19 cellular contexts compared by ENCODE assay signal in genomic region chr4:76270776-76271175, GRCh38. TPM values are rescaled to one million over a fixed set of nuclear protein-coding genes. Genes with fewer than 3 reads are reported as not detected.
DNase-seq lines count a peak whose midpoint lies in the region; ATAC-seq, FAIRE-seq and TF ChIP-seq lines count a peak whose summit lies in the region.
"Had no signal": no experiment of that assay in that cellular context is flagged by ENCODE, and none has a peak within 500 bp of the region (broad histone marks: within the 10 kb centered on the region; RNA-seq: fewer than 3 reads in every experiment).

No MANE protein-coding gene starts in this region.

- H3K4me1 ChIP-seq in prostate gland (replicated peaks) (no peaks in the 10 kb centered on the region), psoas muscle (no peaks in the 10 kb centered on the region), SJCRH30 (peaks cover 7% of the 10 kb centered on the region)

- H3K9me3 ChIP-seq in prostate gland (no peaks in the 10 kb centered on the region), psoas muscle (no peaks in the 10 kb centered on the region), SJCRH30 (replicated peaks) (0 out of 2 replicates have a peak, but pooled peaks cover 3% of the 10 kb centered on the region)

- no peak for TF ChIP-seq POLR2A in prostate gland (IDR thresholded peaks at IDR 0.05)

- WGBS in prostate gland: 32% methylated on average over 3 of the region's 3 CpGs
- 76 to 77% (median 76%) methylated on average over 3 of the region's 3 CpGs for WGBS in psoas muscle, 3 donors

- intact Hi-C loops in prostate gland (cut with DNase I) (no loop called here), psoas muscle (cut with DNase I) (no loop called here)

- no peaks in the 10 kb centered on the region for H3K36me3 ChIP-seq in bronchial epithelial cell (ENCODE audit: control insufficient read depth, insufficient read depth, low read length)
- H3K36me3 ChIP-seq in prostate gland: no peaks in the 10 kb centered on the region
- H3K36me3 ChIP-seq in psoas muscle (ENCODE audit: insufficient read depth in 1 of 2, low read depth in 1 of 2): peaks cover 0 to 15% of the 10 kb centered on the region in 2 donors
- H3K36me3 ChIP-seq in SJCRH30: no peaks in the 10 kb centered on the region

- FAIRE-seq in bronchial epithelial cell (lab: Jason Lieb, UNC): no peak
- FAIRE-seq: GM12892 had no signal

- H3K27ac ChIP-seq in prostate gland (peak overlapping the region in 1 of 2 donors; percentile 42), psoas muscle (no peak overlapping the region), SJCRH30 (no peak overlapping the region)
- H3K27ac ChIP-seq: KMS-11, RWPE1 had no signal

- TF ChIP-seq CTCF in bronchial epithelial cell (IDR thresholded peaks at IDR 0.05; ENCODE audit: insufficient read depth, low read length, severe bottlenecking): no peak
- no peak for TF ChIP-seq CTCF in prostate gland (IDR thresholded peaks at IDR 0.05)
- TF ChIP-seq CTCF in psoas muscle (IDR thresholded peaks at IDR 0.05): no peak

- DNase-seq in NCI-H2107 treated with DMSO at 0.1 percent for 48 hours (lab: John Stamatoyannopoulos, UW; ENCODE audit: unreplicated experiment) (peak; percentile 6), NCI-H2107 (lab: John Stamatoyannopoulos, UW) (no peak), NCI-H1694 treated with DMSO at 0.1 percent for 48 hours (lab: John Stamatoyannopoulos, UW) (peak; percentile 44), bronchial epithelial cell (ENCODE audit: low read depth) (peak; percentile 38), prostate gland (ENCODE audit: low spot score) (peak; percentile 19), NCI-H2029 (lab: John Stamatoyannopoulos, UW) (no peak), psoas muscle (no peak), SJCRH30 (no peak)
- DNase-seq: 8988T; CD4-positive, alpha-beta memory T cell; GF-D8; NCI-H187 treated with DMSO at 0.1 percent for 48 hours; NCI-H226; NCI-H748 treated with DMSO at 0.1 percent for 48 hours; PC-3 had no signal

- H3K4me3 ChIP-seq in bronchial epithelial cell (ENCODE audit: low read depth, low read length) (no peak overlapping the region), prostate gland (no peak overlapping the region), psoas muscle (no peak overlapping the region), SJCRH30 (no peak overlapping the region)

- H3K27me3 ChIP-seq in bronchial epithelial cell (ENCODE audit: control insufficient read depth, insufficient read depth, low read length) (no peaks in the 10 kb centered on the region), prostate gland (replicated peaks; ENCODE audit: insufficient read depth) (no peaks in the 10 kb centered on the region), psoas muscle (ENCODE audit: insufficient read depth in 3 of 3, low read length in 2 of 3) (no peaks in the 10 kb centered on the region), SJCRH30 (no peaks in the 10 kb centered on the region)

- no peak for ATAC-seq in psoas muscle
- ATAC-seq: PC-3 had no signal

RNA-seq across cellular contexts. Expression of gene FAM47E, which starts 19.3 kb away (rescaled TPM):
- total RNA-seq in bronchial epithelial cell: 0.26 and 0.38 TPM in 2 replicates
- total RNA-seq in prostate gland: 10 to 100 TPM; 12.3 to 15.1 TPM
- 1 to 10 TPM; 1.7 to 4.6 (median 3.2) TPM for total RNA-seq in psoas muscle
- polyA plus RNA-seq in psoas muscle: 1 to 10 TPM; 1.2 to 2.6 (median 1.5) TPM
- 0.02 and 0.28 TPM in 2 replicates for total RNA-seq in SJCRH30 (2014; rRNA removed; shearing (Covaris generic))
- total RNA-seq: M059J had no signal

RNA-seq across cellular contexts. Expression of gene STBD1, which starts 35.8 kb away (rescaled TPM):
- total RNA-seq in bronchial epithelial cell (9.5 and 10.0 TPM in 2 replicates), prostate gland (1 to 10 TPM; 2.4 to 7.1 TPM), psoas muscle (10 to 100 TPM; 39.8 to 59.7 (median 47.2) TPM)
- polyA plus RNA-seq in psoas muscle: 10 to 100 TPM; 11.7 to 52.2 (median 32.2) TPM
- total RNA-seq in SJCRH30 (2014; rRNA removed; shearing (Covaris generic)): 2.4 and 2.8 TPM in 2 replicates

RNA-seq across cellular contexts. Expression of gene SCARB2, which starts 57.2 kb away (rescaled TPM):
- total RNA-seq in bronchial epithelial cell (173 and 199 TPM in 2 replicates), prostate gland (100 to 1,000 TPM; 169 to 392 TPM), psoas muscle (100 to 1,000 TPM; 109 to 199 (median 170) TPM)
- polyA plus RNA-seq in psoas muscle: 100 to 1,000 TPM in 1 of 3 donors, 10 to 100 TPM in 2; 58.5 to 107 (median 81.7) TPM
- total RNA-seq in SJCRH30 (2014; rRNA removed; shearing (Covaris generic)): 97.5 and 99.4 TPM in 2 replicates

Comparison
In these comparisons a context has a peak if more than half of its experiments do, and no peak if none do; other contexts are left out.
1. DNase-seq: peak in NCI-H2107 treated with DMSO at 0.1 percent for 48 hours (single experiment), NCI-H1694 treated with DMSO at 0.1 percent for 48 hours (single experiment), bronchial epithelial cell (single experiment) and prostate gland (single experiment); none in NCI-H2107 (single experiment), NCI-H2029 (single experiment), psoas muscle (0 of 2) and SJCRH30 (0 of 2).